8 cellular contexts compared by ENCODE assay signal in the genomic region with DNA sequence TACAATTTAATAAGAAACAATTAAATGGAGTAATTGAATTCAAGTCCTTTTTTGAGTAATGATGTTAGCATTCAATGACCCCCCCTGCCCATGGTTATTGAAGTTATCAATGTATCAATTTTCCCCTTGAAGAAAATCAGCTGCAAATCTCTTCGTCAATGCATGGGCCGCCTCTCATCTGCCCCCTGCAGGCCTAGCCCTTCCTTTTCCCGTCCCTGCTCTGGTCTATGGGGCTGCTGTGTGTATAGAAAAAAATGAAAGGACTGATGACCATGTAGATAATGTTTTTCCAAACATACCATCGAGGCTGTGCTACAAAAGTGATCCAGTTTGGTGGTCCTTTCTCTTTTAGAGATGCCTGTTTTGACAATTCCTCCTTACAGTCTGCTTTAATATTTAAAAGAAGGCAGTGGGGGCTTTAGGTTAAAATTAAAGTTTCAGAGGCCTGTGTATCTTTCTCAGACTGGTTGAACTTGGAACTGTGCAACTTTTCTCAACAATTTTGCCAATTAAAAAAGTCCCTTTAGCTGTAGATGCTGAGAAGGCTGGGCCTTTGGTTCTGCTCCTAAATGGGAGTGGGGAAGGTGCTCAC.
A peak's percentile ranks its signal among the peaks of the same experiment; 100 is the strongest.
DNase-seq lines count a peak whose midpoint lies in the region; ATAC-seq and TF ChIP-seq lines count a peak whose summit lies in the region.

No MANE protein-coding gene starts in this region.

- intact Hi-C loops in uterus (cut with DNase I; ENCODE audit: low total_unique reads): no loop called here

- DNase-seq in AML-193 (lab: John Stamatoyannopoulos, UW) (peak; percentile 12 to 13), HPDE6-E6E7 (ENCODE audit: extremely low spot score) (peak; percentile 26), iPS-NIHi11 (ENCODE audit: low spot score) (peak; percentile 50), activated gamma-delta T cell (lab: John Stamatoyannopoulos, UW) (no peak), uterus (no peak)

- TF ChIP-seq CTCF in WI38 (IDR thresholded peaks at IDR 0.05; ENCODE audit: low read depth, low read length) (peak; percentile 61), uterus (IDR thresholded peaks at IDR 0.05) (peak in 1 of 4 experiments; percentile 4)

- H3K9me3 ChIP-seq in uterus: no peaks in the 10 kb centered on the region

- H3K4me3 ChIP-seq in WI38 (ENCODE audit: low read depth, low read length): no peak overlapping the region
- H3K4me3 ChIP-seq in uterus: no peak overlapping the region

- ATAC-seq in GM18858 (IDR thresholded peaks at IDR 0.05; ENCODE audit: unreplicated experiment) (peak; percentile 43), GM18873 (IDR thresholded peaks at IDR 0.05; ENCODE audit: low FRiP score, unreplicated experiment) (no peak)

- no peak for TF ChIP-seq POLR2A in uterus (IDR thresholded peaks at IDR 0.05)

- no peak overlapping the region for H3K27ac ChIP-seq in uterus

- no peaks in the 10 kb centered on the region for H3K27me3 ChIP-seq in uterus

- H3K4me1 ChIP-seq in uterus: no peaks in the 10 kb centered on the region

- no peaks in the 10 kb centered on the region for H3K36me3 ChIP-seq in uterus

Comparison
In these comparisons a context has a peak if more than half of its experiments do, and no peak if none do; other contexts are left out.
1. DNase-seq: peak in AML-193 (2 of 2), HPDE6-E6E7 (single experiment) and iPS-NIHi11 (single experiment); none in activated gamma-delta T cell (single experiment) and uterus (0 of 2).